In genomic region chr10:107914450-107915276, GRCh38 we compare ENCODE assay signal across 10 cellular contexts.
DNase-seq lines count a peak whose midpoint lies in the region; ATAC-seq and TF ChIP-seq lines count a peak whose summit lies in the region.
"Had no signal": no experiment of that assay in that cellular context is flagged by ENCODE, and none has a peak within 500 bp of the region (broad histone marks: within the 10 kb centered on the region; RNA-seq: fewer than 3 reads in every experiment).

No MANE protein-coding gene starts in this region.

- intact Hi-C loops in breast epithelium (cut with DNase I; ENCODE audit: low total_unique reads) (no loop called here), adrenal gland (cut with DNase I) (no loop called here)
- intact Hi-C loops in activated CD8-positive, alpha-beta T cell treated with anti-CD3 and anti-CD28 coated beads for 36 hours (cut with micrococcal nuclease), result no loop called here

- H3K27ac ChIP-seq in breast epithelium (no peak overlapping the region), subcutaneous abdominal adipose tissue (ENCODE audit: low read depth, low read length) (no peak overlapping the region), adrenal gland (no peak overlapping the region)
- H3K27ac ChIP-seq: Peyer's patch had no signal

- ATAC-seq in activated CD8-positive, alpha-beta T cell treated with anti-CD3 and anti-CD28 coated beads for 36 hours, result no peak
- ATAC-seq: activated T-cell treated with anti-CD3 and anti-CD28 coated beads, Interleukin-2, amount 50 U/mL, for 4 hours had no signal

- no peak for TF ChIP-seq CTCF in breast epithelium (IDR thresholded peaks at IDR 0.05)
- TF ChIP-seq CTCF in adrenal gland (IDR thresholded peaks at IDR 0.05), result no peak
- TF ChIP-seq CTCF in activated CD8-positive, alpha-beta T cell treated with anti-CD3 and anti-CD28 coated beads for 36 hours (IDR thresholded peaks at IDR 0.05), result no peak

- H3K9me3 ChIP-seq in breast epithelium, result no peaks in the 10 kb centered on the region
- peaks cover 0 to 5% (median 0%) of the 10 kb centered on the region in 5 donors for H3K9me3 ChIP-seq in subcutaneous abdominal adipose tissue (ENCODE audit: control insufficient read depth in 5 of 5, low read length in 5 of 5)
- no peaks in the 10 kb centered on the region for H3K9me3 ChIP-seq in adrenal gland (replicated peaks in 1 of 3)
- H3K9me3 ChIP-seq: Peyer's patch had no signal

- TF ChIP-seq POLR2A in breast epithelium (IDR thresholded peaks at IDR 0.05), result no peak
- no peak for TF ChIP-seq POLR2A in adrenal gland (IDR thresholded peaks at IDR 0.05)

- peak overlapping the region; percentile 65 for H3K4me3 ChIP-seq in H7 (ENCODE audit: insufficient read depth, low read depth, low read length)
- peak overlapping the region; percentile 21 to 57 (median 49) for H3K4me3 ChIP-seq in breast epithelium
- peak overlapping the region; percentile 21 to 77 (median 43) for H3K4me3 ChIP-seq in subcutaneous abdominal adipose tissue (ENCODE audit: low read depth in 1 of 5, low read length in 5 of 5)
- H3K4me3 ChIP-seq in adrenal gland, result no peak overlapping the region

- DNase-seq in H7, result peak; percentile 68
- DNase-seq in breast epithelium (ENCODE audit: low spot score in 2 of 2), result no peak
- peak; percentile 12 for DNase-seq in kidney tubule cell (ENCODE audit: low spot score)
- no peak for DNase-seq in adrenal gland
- DNase-seq in NCI-H526 treated with DMSO at 0.1 percent for 48 hours (lab: John Stamatoyannopoulos, UW), result no peak
- DNase-seq in activated CD8-positive, alpha-beta T cell treated with anti-CD3 and anti-CD28 coated beads for 36 hours, result no peak
- no peak for DNase-seq in NOMO-1 treated with dmso at 0.1 percent for 144 hours (lab: John Stamatoyannopoulos, UW; ENCODE audit: unreplicated experiment)
- DNase-seq: activated T-cell treated with anti-CD3 and anti-CD28 coated beads, Interleukin-2, amount 50 U/mL, for 4 hours had no signal

- H3K36me3 ChIP-seq in H7 (replicated peaks; ENCODE audit: control insufficient read depth, insufficient read depth, low read length), result no peaks in the 10 kb centered on the region
- no peaks in the 10 kb centered on the region for H3K36me3 ChIP-seq in breast epithelium
- H3K36me3 ChIP-seq in subcutaneous abdominal adipose tissue (ENCODE audit: control insufficient read depth in 5 of 5, insufficient read depth in 5 of 5, low read length in 5 of 5), result no peaks in the 10 kb centered on the region
- H3K36me3 ChIP-seq in adrenal gland (replicated peaks in 1 of 2), result no peaks in the 10 kb centered on the region
- H3K36me3 ChIP-seq: Peyer's patch had no signal

- peak overlapping the region in 1 of 5 donors; percentile 23 for H3K9ac ChIP-seq in subcutaneous abdominal adipose tissue (ENCODE audit: low read length in 5 of 5)

- peaks cover 6% of the 10 kb centered on the region for H3K27me3 ChIP-seq in H7 (ENCODE audit: control insufficient read depth, insufficient read depth, low read length)
- H3K27me3 ChIP-seq in breast epithelium, result peaks cover 0 to 14% of the 10 kb centered on the region in 2 donors
- peaks cover 0 to 13% (median 4%) of the 10 kb centered on the region in 5 donors for H3K27me3 ChIP-seq in subcutaneous abdominal adipose tissue (ENCODE audit: control insufficient read depth in 5 of 5, insufficient read depth in 4 of 5, low read length in 5 of 5)
- H3K27me3 ChIP-seq in adrenal gland, result peaks cover 11% of the 10 kb centered on the region

- no peaks in the 10 kb centered on the region for H3K36me3 Mint-ChIP-seq in activated CD8-positive, alpha-beta T cell treated with anti-CD3 and anti-CD28 coated beads for 36 hours (ENCODE audit: low read depth)

- POLR2A ChIA-PET in activated CD8-positive, alpha-beta T cell treated with anti-CD3 and anti-CD28 coated beads for 36 hours (lab: Charles Lee), result no interaction called here

- no peaks in the 10 kb centered on the region for H3K4me1 ChIP-seq in breast epithelium
- H3K4me1 ChIP-seq in subcutaneous abdominal adipose tissue (ENCODE audit: control insufficient read depth in 5 of 5, insufficient read depth in 5 of 5, low read length in 5 of 5), result peaks cover 0 to 16% (median 11%) of the 10 kb centered on the region in 5 donors
- H3K4me1 ChIP-seq in adrenal gland (replicated peaks in 1 of 2), result no peaks in the 10 kb centered on the region
- H3K4me1 ChIP-seq: Peyer's patch had no signal

- H3K27ac Mint-ChIP-seq in activated CD8-positive, alpha-beta T cell treated with anti-CD3 and anti-CD28 coated beads for 36 hours, result no peak overlapping the region

- no peaks in the 10 kb centered on the region for H3K4me1 Mint-ChIP-seq in activated CD8-positive, alpha-beta T cell treated with anti-CD3 and anti-CD28 coated beads for 36 hours (ENCODE audit: low read depth)

- peaks cover 10% of the 10 kb centered on the region for H3K27me3 Mint-ChIP-seq in activated CD8-positive, alpha-beta T cell treated with anti-CD3 and anti-CD28 coated beads for 36 hours

- H3K4me3 Mint-ChIP-seq in activated CD8-positive, alpha-beta T cell treated with anti-CD3 and anti-CD28 coated beads for 36 hours, result no peak overlapping the region
- H3K4me3 Mint-ChIP-seq: activated T-cell treated with anti-CD3 and anti-CD28 coated beads, Interleukin-2, amount 50 U/mL, for 4 hours had no signal

- CTCF ChIA-PET in activated CD8-positive, alpha-beta T cell treated with anti-CD3 and anti-CD28 coated beads for 36 hours (lab: Charles Lee), result no interaction called here

- WGBS in adrenal gland, 4 donors, result 2 to 13% (median 4%) methylated on average over 4 to 79 of the region's 79 CpGs

- H3K9me3 Mint-ChIP-seq in activated CD8-positive, alpha-beta T cell treated with anti-CD3 and anti-CD28 coated beads for 36 hours, result peaks cover 5% of the 10 kb centered on the region

Comparison
In these comparisons a context has a peak if more than half of its experiments do, and no peak if none do; other contexts are left out.
1. DNase-seq: peak in H7 (single experiment) and kidney tubule cell (single experiment); none in breast epithelium (0 of 2), adrenal gland (0 of 7), NCI-H526 treated with DMSO at 0.1 percent for 48 hours (single experiment), activated CD8-positive, alpha-beta T cell treated with anti-CD3 and anti-CD28 coated beads for 36 hours (single experiment) and NOMO-1 treated with dmso at 0.1 percent for 144 hours (single experiment).
2. H3K4me3 ChIP-seq: peak in H7 (single experiment), breast epithelium (3 of 3) and subcutaneous abdominal adipose tissue (5 of 5); none in adrenal gland (0 of 4).